In genomic region chr10:119391430-119392313, GRCh38 we compare ENCODE assay signal across 19 cellular contexts.
DNase-seq lines count a peak whose midpoint lies in the region; ATAC-seq and TF ChIP-seq lines count a peak whose summit lies in the region.
"Had no signal": no experiment of that assay in that cellular context is flagged by ENCODE, and none has a peak within 500 bp of the region (broad histone marks: within the 10 kb centered on the region; RNA-seq: fewer than 3 reads in every experiment).

No MANE protein-coding gene starts in this region.

- no peaks in the 10 kb centered on the region for H3K9me3 ChIP-seq in fibroblast of lung (ENCODE audit: control insufficient read depth, insufficient read depth, low read depth, low read length)
- H3K9me3 ChIP-seq in parathyroid adenoma (ENCODE audit: control insufficient read depth, low read length) = no peaks in the 10 kb centered on the region
- H3K9me3 ChIP-seq: BE2C had no signal

- H3K79me2 ChIP-seq in fibroblast of lung (ENCODE audit: control insufficient read depth, insufficient read depth, low read length) (peaks cover 3% of the 10 kb centered on the region), parathyroid adenoma (peaks cover 59% of the 10 kb centered on the region)

- no peak for DNase-seq in CD14-positive monocyte (ENCODE audit: low spot score)
- DNase-seq in NB4 (ENCODE audit: low read depth) = peak; percentile 55
- peak in 1 of 2 donors; percentile 56 for DNase-seq in fibroblast of lung (ENCODE audit: low read depth in 2 of 2)
- no peak for DNase-seq in COR-L47 (lab: John Stamatoyannopoulos, UW)
- DNase-seq: activated T-cell treated with anti-CD3 and anti-CD28 coated beads, Interleukin-2, amount 50 U/mL, for 1 hour; BE2C; DMS53; effector CD4-positive, alpha-beta T cell; foreskin keratinocyte; NCI-H1694; NCI-H345; stimulated activated CD4-positive, alpha-beta T cell treated with anti-CD3 and anti-CD28 coated beads, Interleukin-2, amount 100 ng/mL, for 24 hours; substantia nigra had no signal

- H3K27ac ChIP-seq in fibroblast of lung (ENCODE audit: insufficient read depth, low read length) = peak overlapping the region; percentile 11
- H3K27ac ChIP-seq in parathyroid adenoma = peak overlapping the region; percentile 67
- H3K27ac ChIP-seq: foreskin keratinocyte had no signal

- H3K27me3 Mint-ChIP-seq in CD14-positive monocyte (ENCODE audit: low read depth in 3 of 3) = peaks cover under 1 to 2% (median 1%) of the 10 kb centered on the region in 3 donors
- H3K27me3 Mint-ChIP-seq: brain had no signal

- intact Hi-C loops in CD14-positive monocyte (cut with micrococcal nuclease) = loop anchor here in 1 of 2 donors (10.0 kb wide), 1 partner anchor 87 kb away; no protein-coding TSS in a partner anchor

- no peak for ATAC-seq in HG02885 (IDR thresholded peaks at IDR 0.05; ENCODE audit: poor library complexity, unreplicated experiment)
- ATAC-seq in GM18498 (IDR thresholded peaks at IDR 0.05; ENCODE audit: unreplicated experiment) = no peak
- no peak for ATAC-seq in GM21367 (IDR thresholded peaks at IDR 0.05; ENCODE audit: unreplicated experiment)
- ATAC-seq: activated naive CD4-positive, alpha-beta T cell treated with anti-CD3 and anti-CD28 coated beads, Interleukin-2, amount 50 U/mL, for 72 hours; foreskin keratinocyte had no signal

- H3K36me3 ChIP-seq in fibroblast of lung (ENCODE audit: control insufficient read depth, insufficient read depth, low read length) = peaks cover 6% of the 10 kb centered on the region
- no peaks in the 10 kb centered on the region for H3K36me3 ChIP-seq in parathyroid adenoma (ENCODE audit: control insufficient read depth, insufficient read depth, low read length)
- H3K36me3 ChIP-seq: BE2C had no signal

- H3K4me3 ChIP-seq in NB4 (ENCODE audit: low read depth, low read length) (no peak overlapping the region), fibroblast of lung (replicated peaks in 1 of 4; ENCODE audit: control extremely low read depth in 1 of 4, insufficient read depth in 1 of 4, low read depth in 3 of 4, low read length in 4 of 4) (no peak overlapping the region), parathyroid adenoma (ENCODE audit: low read depth, low read length) (peak overlapping the region; percentile 7)

- TF ChIP-seq POLR2A in NB4 (IDR thresholded peaks at IDR 0.05; ENCODE audit: extremely low read depth, insufficient read length) = no peak

- H3K4me2 ChIP-seq in fibroblast of lung (ENCODE audit: extremely low read depth, insufficient read depth, low read length) (no peak overlapping the region), parathyroid adenoma (ENCODE audit: low read length) (peak overlapping the region; percentile 30)

- H3K9ac ChIP-seq in fibroblast of lung (ENCODE audit: insufficient read depth, low read length) = no peak overlapping the region
- no peak overlapping the region for H3K9ac ChIP-seq in parathyroid adenoma

- no peak for TF ChIP-seq CTCF in CD14-positive monocyte (IDR thresholded peaks at IDR 0.05)
- no peak for TF ChIP-seq CTCF in NB4 (IDR thresholded peaks at IDR 0.05; ENCODE audit: low read depth, low read length)
- TF ChIP-seq CTCF in fibroblast of lung (conservative IDR thresholded peaks at IDR 0.05 in 1 of 2, IDR thresholded peaks at IDR 0.05 in 1 of 2; ENCODE audit: low read depth in 1 of 2, low read length in 2 of 2) = no peak
- no peak for TF ChIP-seq CTCF in parathyroid adenoma (IDR thresholded peaks at IDR 0.05)

- H3K4me3 Mint-ChIP-seq in CD14-positive monocyte = no peak overlapping the region
- H3K4me3 Mint-ChIP-seq: brain had no signal

- H4K20me1 ChIP-seq in fibroblast of lung (ENCODE audit: control insufficient read depth, extremely low read depth, insufficient read depth, low read length) = no peaks in the 10 kb centered on the region

- peaks cover 16 to 17% of the 10 kb centered on the region in 2 donors for H3K36me3 Mint-ChIP-seq in CD14-positive monocyte

- H3K27me3 ChIP-seq in fibroblast of lung (ENCODE audit: control insufficient read depth, insufficient read depth, low read length) = no peaks in the 10 kb centered on the region
- no peaks in the 10 kb centered on the region for H3K27me3 ChIP-seq in parathyroid adenoma (ENCODE audit: control insufficient read depth, insufficient read depth, low read length)
- H3K27me3 ChIP-seq: BE2C, foreskin keratinocyte had no signal

- peaks cover 37% of the 10 kb centered on the region for H3K4me1 Mint-ChIP-seq in CD14-positive monocyte

- H2AFZ ChIP-seq in fibroblast of lung (ENCODE audit: low read length) = no peak overlapping the region
- H2AFZ ChIP-seq in parathyroid adenoma = no peak overlapping the region

- H3K4me1 ChIP-seq in fibroblast of lung (ENCODE audit: control insufficient read depth, extremely low read depth, insufficient read depth, low read length) = peaks cover 12% of the 10 kb centered on the region
- H3K4me1 ChIP-seq in parathyroid adenoma = peaks cover 12% of the 10 kb centered on the region
- H3K4me1 ChIP-seq: BE2C, foreskin keratinocyte had no signal

- peaks cover 0 to 10% (median 4%) of the 10 kb centered on the region in 7 donors for H3K9me3 Mint-ChIP-seq in CD14-positive monocyte

- H3K27ac Mint-ChIP-seq in CD14-positive monocyte = peak overlapping the region in 4 of 7 donors; percentile 8 to 80 (median 46)
